Comparison of ENCODE assay signal across 1 cellular context in the genomic region with DNA sequence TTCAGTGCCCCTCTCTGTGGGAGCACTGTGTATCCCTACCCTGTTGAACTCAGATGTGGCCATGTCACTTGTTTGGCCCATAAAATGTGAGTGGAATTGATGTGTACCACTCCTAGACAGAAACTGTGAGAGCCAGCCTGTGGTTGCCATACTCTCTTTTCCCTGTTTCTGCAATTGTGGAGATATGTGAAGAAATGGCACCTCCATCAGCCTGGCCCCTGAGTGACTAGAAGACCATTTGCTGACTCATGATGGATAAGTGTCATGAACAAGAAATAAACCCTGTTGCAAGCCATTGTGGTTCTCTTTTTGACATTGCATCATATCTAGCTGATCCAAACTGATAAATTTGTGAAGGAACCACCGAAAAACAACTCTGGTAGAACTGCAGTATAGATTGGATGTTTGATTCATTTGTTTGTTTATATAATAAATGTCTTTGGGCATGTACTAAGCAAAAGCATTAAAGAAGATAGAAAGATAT.
A peak's percentile ranks its signal among the peaks of the same experiment; 100 is the strongest.
TF ChIP-seq lines count a peak whose summit lies in the region.

No MANE protein-coding gene starts in this region.

TF ChIP-seq in K562, 482 proteins besides CTCF, POLR2A, EP300 and RAD21 (continued from another document and continues in another):
- TF ChIP-seq CBFA2T2 (conservative IDR thresholded peaks at IDR 0.05) (no peak), ZNF699 (CRISPR knock-in tag; IDR thresholded peaks at IDR 0.05; ENCODE audit: insufficient replicate concordance) (no peak), POLR2AphosphoS5 (IDR thresholded peaks at IDR 0.05; ENCODE audit: control insufficient read depth, insufficient read depth, low read depth, low read length) (no peak), ATF2 (CRISPR knock-in tag; IDR thresholded peaks at IDR 0.05) (no peak), NR3C1 (CRISPR knock-in tag; IDR thresholded peaks at IDR 0.05) (no peak), E2F1 (CRISPR knock-in tag; IDR thresholded peaks at IDR 0.05) (no peak), MECOM (CRISPR knock-in tag; IDR thresholded peaks at IDR 0.05) (peak; percentile 45; the same call in 1 of the 2 replicates), ZNF408 (CRISPR knock-in tag; IDR thresholded peaks at IDR 0.05; ENCODE audit: low read depth) (no peak), ELF1 (tag; IDR thresholded peaks at IDR 0.05) (no peak), STAT5A (IDR thresholded peaks at IDR 0.05; ENCODE audit: borderline replicate concordance, low read length) (no peak), IRF9 (tag; IDR thresholded peaks at IDR 0.05) (peak; percentile 92), CEBPB (tag; IDR thresholded peaks at IDR 0.05) (peak; percentile 99), MXI1 (IDR thresholded peaks at IDR 0.05; ENCODE audit: low read depth, low read length) (no peak), XRCC4 (IDR thresholded peaks at IDR 0.05; ENCODE audit: extremely low read depth, insufficient read depth, insufficient read length) (no peak), XRCC3 (IDR thresholded peaks at IDR 0.05) (no peak), TAF7 (tag; IDR thresholded peaks at IDR 0.05) (no peak), RUNX1 (IDR thresholded peaks at IDR 0.05; ENCODE audit: low read depth) (no peak), ZNF76 (CRISPR knock-in tag; IDR thresholded peaks at IDR 0.05; ENCODE audit: borderline replicate concordance) (no peak), ETS2 (tag; IDR thresholded peaks at IDR 0.05; ENCODE audit: borderline replicate concordance, poor library complexity, severe bottlenecking) (no peak), ZSCAN29 (IDR thresholded peaks at IDR 0.05) (no peak), NFXL1 (CRISPR knock-in tag; IDR thresholded peaks at IDR 0.05) (no peak), NEUROD1 (IDR thresholded peaks at IDR 0.05; ENCODE audit: borderline replicate concordance, low read depth, low read length, partially characterized antibody) (peak; percentile 50), MYBL2 (IDR thresholded peaks at IDR 0.05; ENCODE audit: low read depth) (no peak), MYBL2 (CRISPR knock-in tag; IDR thresholded peaks at IDR 0.05; ENCODE audit: borderline replicate concordance) (no peak), ARID2 (IDR thresholded peaks at IDR 0.05) (no peak), ZNF174 (CRISPR knock-in tag; IDR thresholded peaks at IDR 0.05) (no peak), ZNF431 (CRISPR knock-in tag; IDR thresholded peaks at IDR 0.05) (no peak), TAF9B (IDR thresholded peaks at IDR 0.05; ENCODE audit: partially characterized antibody) (peak; percentile 19), ZNF12 (CRISPR knock-in tag; IDR thresholded peaks at IDR 0.05) (no peak), IRF2 (CRISPR knock-in tag; IDR thresholded peaks at IDR 0.05) (no peak), RFX7 (CRISPR knock-in tag; IDR thresholded peaks at IDR 0.05) (no peak), NCOA6 (IDR thresholded peaks at IDR 0.05) (no peak), MAFF (IDR thresholded peaks at IDR 0.05; ENCODE audit: low read length) (peak; percentile 93), SREBF2 (CRISPR knock-in tag; IDR thresholded peaks at IDR 0.05) (no peak), STAG1 (CRISPR knock-in tag; IDR thresholded peaks at IDR 0.05; ENCODE audit: borderline replicate concordance) (no peak), HCFC1 (IDR thresholded peaks at IDR 0.05; ENCODE audit: low read depth, low read length) (no peak; the same call in 1 of the 2 replicates), ZNF551 (CRISPR knock-in tag; IDR thresholded peaks at IDR 0.05) (no peak), CBX3 (IDR thresholded peaks at IDR 0.05; ENCODE audit: borderline replicate concordance in 1 of 2, low read length in 2 of 2) (no peak), HMGXB4 (CRISPR knock-in tag; IDR thresholded peaks at IDR 0.05) (no peak), CXXC5 (CRISPR knock-in tag; IDR thresholded peaks at IDR 0.05) (peak; percentile 63), KDM5B (IDR thresholded peaks at IDR 0.05; ENCODE audit: insufficient replicate concordance, low read depth, low read length) (no peak), ZBTB7A (IDR thresholded peaks at IDR 0.05; ENCODE audit: borderline replicate concordance, control insufficient read depth, low read depth, low read length) (no peak), NR4A1 (CRISPR knock-in tag; IDR thresholded peaks at IDR 0.05) (no peak), NR4A1 (tag; IDR thresholded peaks at IDR 0.05) (no peak), FOXJ2 (tag; IDR thresholded peaks at IDR 0.05) (peak; percentile 78), ZNF354B (CRISPR knock-in tag; IDR thresholded peaks at IDR 0.05) (no peak), ZFP1 (CRISPR knock-in tag; IDR thresholded peaks at IDR 0.05) (no peak), GABPB2 (CRISPR knock-in tag; conservative IDR thresholded peaks at IDR 0.05) (no peak)
- TF ChIP-seq, protein P1, sequence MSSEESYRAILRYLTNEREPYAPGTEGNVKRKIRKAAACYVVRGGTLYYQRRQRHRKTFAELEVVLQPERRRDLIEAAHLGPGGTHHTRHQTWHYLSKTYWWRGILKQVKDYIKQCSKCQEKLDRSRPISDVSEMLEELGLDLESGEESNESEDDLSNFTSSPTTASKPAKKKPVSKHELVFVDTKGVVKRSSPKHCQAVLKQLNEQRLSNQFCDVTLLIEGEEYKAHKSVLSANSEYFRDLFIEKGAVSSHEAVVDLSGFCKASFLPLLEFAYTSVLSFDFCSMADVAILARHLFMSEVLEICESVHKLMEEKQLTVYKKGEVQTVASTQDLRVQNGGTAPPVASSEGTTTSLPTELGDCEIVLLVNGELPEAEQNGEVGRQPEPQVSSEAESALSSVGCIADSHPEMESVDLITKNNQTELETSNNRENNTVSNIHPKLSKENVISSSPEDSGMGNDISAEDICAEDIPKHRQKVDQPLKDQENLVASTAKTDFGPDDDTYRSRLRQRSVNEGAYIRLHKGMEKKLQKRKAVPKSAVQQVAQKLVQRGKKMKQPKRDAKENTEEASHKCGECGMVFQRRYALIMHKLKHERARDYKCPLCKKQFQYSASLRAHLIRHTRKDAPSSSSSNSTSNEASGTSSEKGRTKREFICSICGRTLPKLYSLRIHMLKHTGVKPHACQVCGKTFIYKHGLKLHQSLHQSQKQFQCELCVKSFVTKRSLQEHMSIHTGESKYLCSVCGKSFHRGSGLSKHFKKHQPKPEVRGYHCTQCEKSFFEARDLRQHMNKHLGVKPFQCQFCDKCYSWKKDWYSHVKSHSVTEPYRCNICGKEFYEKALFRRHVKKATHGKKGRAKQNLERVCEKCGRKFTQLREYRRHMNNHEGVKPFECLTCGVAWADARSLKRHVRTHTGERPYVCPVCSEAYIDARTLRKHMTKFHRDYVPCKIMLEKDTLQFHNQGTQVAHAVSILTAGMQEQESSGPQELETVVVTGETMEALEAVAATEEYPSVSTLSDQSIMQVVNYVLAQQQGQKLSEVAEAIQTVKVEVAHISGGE (CRISPR knock-in tag; IDR thresholded peaks at IDR 0.05) = no peak
- TF ChIP-seq, protein P2, sequence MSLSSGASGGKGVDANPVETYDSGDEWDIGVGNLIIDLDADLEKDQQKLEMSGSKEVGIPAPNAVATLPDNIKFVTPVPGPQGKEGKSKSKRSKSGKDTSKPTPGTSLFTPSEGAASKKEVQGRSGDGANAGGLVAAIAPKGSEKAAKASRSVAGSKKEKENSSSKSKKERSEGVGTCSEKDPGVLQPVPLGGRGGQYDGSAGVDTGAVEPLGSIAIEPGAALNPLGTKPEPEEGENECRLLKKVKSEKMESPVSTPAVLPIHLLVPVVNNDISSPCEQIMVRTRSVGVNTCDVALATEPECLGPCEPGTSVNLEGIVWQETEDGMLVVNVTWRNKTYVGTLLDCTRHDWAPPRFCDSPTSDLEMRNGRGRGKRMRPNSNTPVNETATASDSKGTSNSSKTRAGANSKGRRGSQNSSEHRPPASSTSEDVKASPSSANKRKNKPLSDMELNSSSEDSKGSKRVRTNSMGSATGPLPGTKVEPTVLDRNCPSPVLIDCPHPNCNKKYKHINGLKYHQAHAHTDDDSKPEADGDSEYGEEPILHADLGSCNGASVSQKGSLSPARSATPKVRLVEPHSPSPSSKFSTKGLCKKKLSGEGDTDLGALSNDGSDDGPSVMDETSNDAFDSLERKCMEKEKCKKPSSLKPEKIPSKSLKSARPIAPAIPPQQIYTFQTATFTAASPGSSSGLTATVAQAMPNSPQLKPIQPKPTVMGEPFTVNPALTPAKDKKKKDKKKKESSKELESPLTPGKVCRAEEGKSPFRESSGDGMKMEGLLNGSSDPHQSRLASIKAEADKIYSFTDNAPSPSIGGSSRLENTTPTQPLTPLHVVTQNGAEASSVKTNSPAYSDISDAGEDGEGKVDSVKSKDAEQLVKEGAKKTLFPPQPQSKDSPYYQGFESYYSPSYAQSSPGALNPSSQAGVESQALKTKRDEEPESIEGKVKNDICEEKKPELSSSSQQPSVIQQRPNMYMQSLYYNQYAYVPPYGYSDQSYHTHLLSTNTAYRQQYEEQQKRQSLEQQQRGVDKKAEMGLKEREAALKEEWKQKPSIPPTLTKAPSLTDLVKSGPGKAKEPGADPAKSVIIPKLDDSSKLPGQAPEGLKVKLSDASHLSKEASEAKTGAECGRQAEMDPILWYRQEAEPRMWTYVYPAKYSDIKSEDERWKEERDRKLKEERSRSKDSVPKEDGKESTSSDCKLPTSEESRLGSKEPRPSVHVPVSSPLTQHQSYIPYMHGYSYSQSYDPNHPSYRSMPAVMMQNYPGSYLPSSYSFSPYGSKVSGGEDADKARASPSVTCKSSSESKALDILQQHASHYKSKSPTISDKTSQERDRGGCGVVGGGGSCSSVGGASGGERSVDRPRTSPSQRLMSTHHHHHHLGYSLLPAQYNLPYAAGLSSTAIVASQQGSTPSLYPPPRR (CRISPR knock-in tag; IDR thresholded peaks at IDR 0.05; ENCODE audit: borderline replicate concordance) = no peak
- TF ChIP-seq, protein P3, sequence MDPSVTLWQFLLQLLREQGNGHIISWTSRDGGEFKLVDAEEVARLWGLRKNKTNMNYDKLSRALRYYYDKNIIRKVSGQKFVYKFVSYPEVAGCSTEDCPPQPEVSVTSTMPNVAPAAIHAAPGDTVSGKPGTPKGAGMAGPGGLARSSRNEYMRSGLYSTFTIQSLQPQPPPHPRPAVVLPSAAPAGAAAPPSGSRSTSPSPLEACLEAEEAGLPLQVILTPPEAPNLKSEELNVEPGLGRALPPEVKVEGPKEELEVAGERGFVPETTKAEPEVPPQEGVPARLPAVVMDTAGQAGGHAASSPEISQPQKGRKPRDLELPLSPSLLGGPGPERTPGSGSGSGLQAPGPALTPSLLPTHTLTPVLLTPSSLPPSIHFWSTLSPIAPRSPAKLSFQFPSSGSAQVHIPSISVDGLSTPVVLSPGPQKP (CRISPR knock-in tag; IDR thresholded peaks at IDR 0.05) = no peak
- TF ChIP-seq, protein P4, sequence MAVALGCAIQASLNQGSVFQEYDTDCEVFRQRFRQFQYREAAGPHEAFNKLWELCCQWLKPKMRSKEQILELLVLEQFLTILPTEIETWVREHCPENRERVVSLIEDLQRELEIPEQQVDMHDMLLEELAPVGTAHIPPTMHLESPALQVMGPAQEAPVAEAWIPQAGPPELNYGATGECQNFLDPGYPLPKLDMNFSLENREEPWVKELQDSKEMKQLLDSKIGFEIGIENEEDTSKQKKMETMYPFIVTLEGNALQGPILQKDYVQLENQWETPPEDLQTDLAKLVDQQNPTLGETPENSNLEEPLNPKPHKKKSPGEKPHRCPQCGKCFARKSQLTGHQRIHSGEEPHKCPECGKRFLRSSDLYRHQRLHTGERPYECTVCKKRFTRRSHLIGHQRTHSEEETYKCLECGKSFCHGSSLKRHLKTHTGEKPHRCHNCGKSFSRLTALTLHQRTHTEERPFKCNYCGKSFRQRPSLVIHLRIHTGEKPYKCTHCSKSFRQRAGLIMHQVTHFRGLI (CRISPR knock-in tag; IDR thresholded peaks at IDR 0.05) = no peak
